In the genomic region with DNA sequence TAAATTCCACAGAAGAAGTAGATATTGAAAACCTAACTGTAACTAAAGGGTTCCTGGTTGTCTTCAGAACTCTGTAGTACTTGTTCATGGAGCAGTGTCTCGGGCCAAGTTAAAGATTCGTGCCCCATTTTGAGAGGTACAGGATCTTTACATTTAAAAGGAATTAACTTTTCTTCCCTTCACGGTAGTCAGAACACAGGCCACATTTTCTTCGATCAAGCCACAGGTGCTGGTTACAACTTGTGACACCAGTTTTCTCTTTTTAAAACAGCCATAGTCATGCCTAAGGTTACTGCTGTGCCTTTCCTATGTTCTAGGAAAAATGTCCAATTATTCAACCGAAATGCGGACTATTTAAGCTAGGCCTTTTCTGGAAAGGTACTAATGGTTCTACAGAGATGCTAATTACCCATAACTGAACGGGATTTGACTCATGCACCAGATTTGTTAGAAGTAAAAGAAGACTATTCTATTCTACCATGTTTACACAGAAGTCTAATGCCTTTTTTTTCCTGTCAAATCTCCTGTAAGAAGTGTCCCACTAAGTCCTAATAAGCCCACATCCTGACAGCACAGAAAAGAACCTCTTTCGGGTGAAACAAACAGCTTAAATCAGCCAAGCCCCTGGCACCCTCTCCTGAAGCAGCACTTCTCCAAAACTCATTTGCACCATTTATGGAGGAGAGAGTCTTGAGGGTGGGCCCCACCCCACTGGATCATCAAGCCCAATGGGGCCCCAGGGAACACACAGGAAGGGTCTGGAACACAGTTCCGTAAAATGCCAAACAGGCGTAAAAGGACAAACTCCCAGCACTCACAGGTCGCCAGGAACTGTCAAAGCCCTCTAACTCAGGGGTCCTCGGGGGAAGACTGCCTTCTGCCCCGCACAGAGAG, we compare ENCODE assay signal across 8 cellular contexts. TPM values are rescaled to one million over a fixed set of nuclear protein-coding genes. Genes with fewer than 3 reads are reported as not detected.
DNase-seq lines count a peak whose midpoint lies in the region; ATAC-seq and TF ChIP-seq lines count a peak whose summit lies in the region.

No MANE protein-coding gene starts in this region.

- H3K9ac ChIP-seq in HUES6 (ENCODE audit: low read length) (peak overlapping the region; percentile 95), colonic mucosa (ENCODE audit: low read depth in 2 of 2, low read length in 2 of 2) (peak overlapping the region; percentile 60 to 93)

- H3K36me3 Mint-ChIP-seq in naive thymus-derived CD4-positive, alpha-beta T cell: peaks cover 0 to 10% (median 0%) of the 10 kb centered on the region in 5 donors

- TF ChIP-seq CTCF in AG10803 (conservative IDR thresholded peaks at IDR 0.05; ENCODE audit: low read length) (no peak), colonic mucosa (IDR thresholded peaks at IDR 0.05) (no peak)

- peaks cover 0 to 1% (median 0%) of the 10 kb centered on the region in 11 donors for H3K9me3 Mint-ChIP-seq in naive thymus-derived CD4-positive, alpha-beta T cell

- peak overlapping the region; percentile 80 for H3K4me3 ChIP-seq in AG10803 (ENCODE audit: low read length)
- peak overlapping the region; percentile 98 for H3K4me3 ChIP-seq in HUES6 (ENCODE audit: low read depth, low read length)
- peak overlapping the region; percentile 90 for H3K4me3 ChIP-seq in colonic mucosa
- H3K4me3 ChIP-seq in naive thymus-derived CD4-positive, alpha-beta T cell (ENCODE audit: low read length): peak overlapping the region; percentile 51

- peaks cover 55 to 88% (median 82%) of the 10 kb centered on the region in 7 donors for H3K4me1 Mint-ChIP-seq in naive thymus-derived CD4-positive, alpha-beta T cell

- ATAC-seq in naive thymus-derived CD4-positive, alpha-beta T cell: no peak
- ATAC-seq in GM18520 (IDR thresholded peaks at IDR 0.05; ENCODE audit: unreplicated experiment): no peak
- ATAC-seq in SK-N-SH treated with all-trans-retinoic acid at 6 μM for 48 hours: no peak
- no peak for ATAC-seq in HG03175 (IDR thresholded peaks at IDR 0.05; ENCODE audit: unreplicated experiment)

- intact Hi-C loops in colonic mucosa (cut with DNase I): loop anchor here (10.0 kb wide), 1 partner anchor 94 kb away; no protein-coding TSS in a partner anchor
- intact Hi-C loops in naive thymus-derived CD4-positive, alpha-beta T cell (cut with micrococcal nuclease): loop anchor here (10.0 kb wide), 1 partner anchor 1156 kb away; a partner anchor contains a TSS

- no peaks in the 10 kb centered on the region for H3K27me3 ChIP-seq in HUES6 (ENCODE audit: control insufficient read depth, insufficient read depth, low read length)
- no peaks in the 10 kb centered on the region for H3K27me3 ChIP-seq in colonic mucosa
- H3K27me3 ChIP-seq in naive thymus-derived CD4-positive, alpha-beta T cell (ENCODE audit: control insufficient read depth in 2 of 2, insufficient read depth in 2 of 2, low read length in 2 of 2): no peaks in the 10 kb centered on the region

- DNase-seq in AG10803 (ENCODE audit: low read depth) (no peak), colonic mucosa (peak; percentile 58), activated gamma-delta T cell (lab: John Stamatoyannopoulos, UW) (no peak)
- DNase-seq in naive thymus-derived CD4-positive, alpha-beta T cell: peak in 1 of 9 donors; percentile 28

- POLR2A ChIA-PET in naive thymus-derived CD4-positive, alpha-beta T cell (lab: Charles Lee): interaction anchor here (0.7 to 1.4 kb wide), 4 partner anchors 9 to 35 kb away, joined by 3 to 6 read pairs (median 4); no protein-coding TSS in a partner anchor

- peak overlapping the region; percentile 9 to 87 (median 71) for H3K27ac Mint-ChIP-seq in naive thymus-derived CD4-positive, alpha-beta T cell

- H3K4me3 Mint-ChIP-seq in naive thymus-derived CD4-positive, alpha-beta T cell: peak overlapping the region; percentile 88 to 98 (median 94)

- H3K27me3 Mint-ChIP-seq in naive thymus-derived CD4-positive, alpha-beta T cell: peaks cover 0 to 23% (median 5%) of the 10 kb centered on the region in 5 donors

- CTCF ChIA-PET in naive thymus-derived CD4-positive, alpha-beta T cell (lab: Charles Lee): interaction anchor here (0.6 to 0.7 kb wide), 4 partner anchors 44 to 143 kb away, joined by 3 to 6 read pairs (median 3); no protein-coding TSS in a partner anchor

- H3K36me3 ChIP-seq in HUES6 (ENCODE audit: control insufficient read depth, insufficient read depth, low read length) (no peaks in the 10 kb centered on the region), colonic mucosa (no peaks in the 10 kb centered on the region)
- H3K36me3 ChIP-seq in naive thymus-derived CD4-positive, alpha-beta T cell (ENCODE audit: control insufficient read depth in 2 of 3, insufficient read depth in 3 of 3, low read length in 3 of 3): no peaks in the 10 kb centered on the region

- H3K9me3 ChIP-seq in HUES6 (ENCODE audit: control insufficient read depth, insufficient read depth, low read depth, low read length) (no peaks in the 10 kb centered on the region), colonic mucosa (no peaks in the 10 kb centered on the region)
- H3K9me3 ChIP-seq in naive thymus-derived CD4-positive, alpha-beta T cell (ENCODE audit: control insufficient read depth in 2 of 3, low read length in 3 of 3): no peaks in the 10 kb centered on the region

- H3K27ac ChIP-seq in HUES6 (ENCODE audit: low read depth, low read length): no peak overlapping the region
- H3K27ac ChIP-seq in colonic mucosa: peak overlapping the region; percentile 90
- H3K27ac ChIP-seq in naive thymus-derived CD4-positive, alpha-beta T cell (ENCODE audit: low read depth, low read length): no peak overlapping the region

- peaks cover 68% of the 10 kb centered on the region for H3K4me1 ChIP-seq in HUES6 (ENCODE audit: control insufficient read depth, insufficient read depth, low read length)
- H3K4me1 ChIP-seq in colonic mucosa: peaks cover 13% of the 10 kb centered on the region
- H3K4me1 ChIP-seq in naive thymus-derived CD4-positive, alpha-beta T cell (ENCODE audit: control insufficient read depth in 2 of 2, insufficient read depth in 2 of 2, low read length in 2 of 2): peaks cover 57 to 58% of the 10 kb centered on the region in 2 donors

TF ChIP-seq in SK-N-SH treated with all-trans-retinoic acid at 6 μM for 48 hours, 23 proteins besides CTCF, POLR2A, EP300 and RAD21:
- TF ChIP-seq ZFP3 (CRISPR knock-in tag; IDR thresholded peaks at IDR 0.05) (no peak), OSR1 (CRISPR knock-in tag; IDR thresholded peaks at IDR 0.05) (no peak), ZNF70 (CRISPR knock-in tag; IDR thresholded peaks at IDR 0.05) (no peak), ZNF8 (CRISPR knock-in tag; IDR thresholded peaks at IDR 0.05) (no peak), BACH2 (CRISPR knock-in tag; IDR thresholded peaks at IDR 0.05; ENCODE audit: borderline replicate concordance) (no peak), TCF4 (CRISPR knock-in tag; IDR thresholded peaks at IDR 0.05; ENCODE audit: borderline replicate concordance) (no peak)
- TF ChIP-seq, protein P1, sequence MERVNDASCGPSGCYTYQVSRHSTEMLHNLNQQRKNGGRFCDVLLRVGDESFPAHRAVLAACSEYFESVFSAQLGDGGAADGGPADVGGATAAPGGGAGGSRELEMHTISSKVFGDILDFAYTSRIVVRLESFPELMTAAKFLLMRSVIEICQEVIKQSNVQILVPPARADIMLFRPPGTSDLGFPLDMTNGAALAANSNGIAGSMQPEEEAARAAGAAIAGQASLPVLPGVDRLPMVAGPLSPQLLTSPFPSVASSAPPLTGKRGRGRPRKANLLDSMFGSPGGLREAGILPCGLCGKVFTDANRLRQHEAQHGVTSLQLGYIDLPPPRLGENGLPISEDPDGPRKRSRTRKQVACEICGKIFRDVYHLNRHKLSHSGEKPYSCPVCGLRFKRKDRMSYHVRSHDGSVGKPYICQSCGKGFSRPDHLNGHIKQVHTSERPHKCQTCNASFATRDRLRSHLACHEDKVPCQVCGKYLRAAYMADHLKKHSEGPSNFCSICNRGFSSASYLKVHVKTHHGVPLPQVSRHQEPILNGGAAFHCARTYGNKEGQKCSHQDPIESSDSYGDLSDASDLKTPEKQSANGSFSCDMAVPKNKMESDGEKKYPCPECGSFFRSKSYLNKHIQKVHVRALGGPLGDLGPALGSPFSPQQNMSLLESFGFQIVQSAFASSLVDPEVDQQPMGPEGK (CRISPR knock-in tag; IDR thresholded peaks at IDR 0.05; ENCODE audit: borderline replicate concordance): no peak
- TF ChIP-seq, protein P2, sequence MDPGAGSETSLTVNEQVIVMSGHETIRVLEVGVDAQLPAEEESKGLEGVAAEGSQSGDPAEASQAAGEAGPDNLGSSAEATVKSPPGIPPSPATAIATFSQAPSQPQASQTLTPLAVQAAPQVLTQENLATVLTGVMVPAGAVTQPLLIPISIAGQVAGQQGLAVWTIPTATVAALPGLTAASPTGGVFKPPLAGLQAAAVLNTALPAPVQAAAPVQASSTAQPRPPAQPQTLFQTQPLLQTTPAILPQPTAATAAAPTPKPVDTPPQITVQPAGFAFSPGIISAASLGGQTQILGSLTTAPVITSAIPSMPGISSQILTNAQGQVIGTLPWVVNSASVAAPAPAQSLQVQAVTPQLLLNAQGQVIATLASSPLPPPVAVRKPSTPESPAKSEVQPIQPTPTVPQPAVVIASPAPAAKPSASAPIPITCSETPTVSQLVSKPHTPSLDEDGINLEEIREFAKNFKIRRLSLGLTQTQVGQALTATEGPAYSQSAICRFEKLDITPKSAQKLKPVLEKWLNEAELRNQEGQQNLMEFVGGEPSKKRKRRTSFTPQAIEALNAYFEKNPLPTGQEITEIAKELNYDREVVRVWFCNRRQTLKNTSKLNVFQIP (CRISPR knock-in tag; IDR thresholded peaks at IDR 0.05; ENCODE audit: borderline replicate concordance, low read depth): no peak

RNA-seq across cellular contexts. Expression of a gene that starts 1.9 kb away (rescaled TPM):
- total RNA-seq in colonic mucosa: 10 to 100 TPM; 43.9 to 57.5 TPM
- 10 to 100 TPM; 28.5 to 46.3 (median 34.4) TPM for total RNA-seq in naive thymus-derived CD4-positive, alpha-beta T cell
- 10 to 100 TPM; 14.5 to 35.2 TPM for polyA plus RNA-seq in naive thymus-derived CD4-positive, alpha-beta T cell
